8 cellular contexts compared by ENCODE assay signal in genomic region chr9:132877818-132878694, GRCh38. TPM values are rescaled to one million over a fixed set of nuclear protein-coding genes. Genes with fewer than 3 reads are reported as not detected.
DNase-seq lines count a peak whose midpoint lies in the region; ATAC-seq and TF ChIP-seq lines count a peak whose summit lies in the region.

Gene AK8, minus strand, starts transcription at chr9:132878284. Its CDS starts 29 bp downstream, at chr9:132878255.

- H3K4me3 ChIP-seq in lung = peak within 1 kb of the TSS; percentile 84

- in situ Hi-C loops in GM13976 (cut with MboI; ENCODE audit: low sequenced_read_pairs, unreplicated experiment) = no loop called here

- no peaks in the 10 kb centered on the region for H3K27me3 ChIP-seq in lung (ENCODE audit: control insufficient read depth, insufficient read depth)

- ATAC-seq in HG02798 (IDR thresholded peaks at IDR 0.05; ENCODE audit: poor library complexity, unreplicated experiment) (peak; percentile 87), lung (ENCODE audit: insufficient read depth, low FRiP score) (peak; percentile 81), HG03457 (IDR thresholded peaks at IDR 0.05; ENCODE audit: unreplicated experiment) (no peak)

- no peak for TF ChIP-seq CTCF in GM13976 (IDR thresholded peaks at IDR 0.05; ENCODE audit: borderline replicate concordance, control extremely low read depth, extremely low read depth, insufficient read depth, missing control alignments)
- TF ChIP-seq CTCF in lung (IDR thresholded peaks at IDR 0.05; ENCODE audit: control extremely low read depth, extremely low read depth) = no peak

- peak; percentile 97 for DNase-seq in GM13976 (ENCODE audit: low spot score)
- DNase-seq in NCI-H510A (lab: John Stamatoyannopoulos, UW) = peak; percentile 35
- peak; percentile 91 for DNase-seq in activated CD8-positive, alpha-beta memory T cell treated with anti-CD3 and anti-CD28 coated beads for 24 hours
- peak; percentile 64 for DNase-seq in effector CD8-positive, alpha-beta T cell (lab: John Stamatoyannopoulos, UW)
- DNase-seq in lung (ENCODE audit: low spot score) = peak; percentile 67
- DNase-seq in stimulated activated CD4-positive, alpha-beta T cell treated with anti-CD3 and anti-CD28 coated beads, TNF-alpha, amount 100 ng/mL, for 1 hour (ENCODE audit: low read depth in 3 of 3, low spot score in 1 of 3) = peak; percentile 26 to 71 (median 51)

- H3K27ac ChIP-seq in lung (ENCODE audit: low read depth in 1 of 2, low read length in 1 of 2) = peak within 1 kb of the TSS; percentile 76 to 86

- no peaks in the 10 kb centered on the region for H3K9me3 ChIP-seq in lung (ENCODE audit: control insufficient read depth in 2 of 2, insufficient read depth in 1 of 2, low read length in 1 of 2)

- peaks cover 0 to 7% of the 10 kb centered on the region in 2 donors for H3K4me1 ChIP-seq in lung (ENCODE audit: control insufficient read depth in 2 of 2, insufficient read depth in 2 of 2, low read length in 2 of 2)

- 1% methylated on average over 86 to 89 of the region's 89 CpGs for WGBS in lung, 2 donors

- H3K36me3 ChIP-seq in lung (ENCODE audit: control insufficient read depth in 2 of 2, insufficient read depth in 2 of 2, low read length in 2 of 2) = no peaks in the 10 kb centered on the region

RNA-seq across cellular contexts. Expression of gene AK8, which starts in this region (rescaled TPM):
- total RNA-seq in lung = 10 to 100 TPM in 1 of 2 donors, 1 to 10 TPM in 1; 5.1 to 10.6 TPM
- 1 to 10 TPM; 1.9 to 2.4 TPM for polyA plus RNA-seq in lung

Comparison
In these comparisons a context has a peak if more than half of its experiments do, and no peak if none do; other contexts are left out.
1. DNase-seq: peak in every context shown above with its lines; median percentile 97 in GM13976; 91 in activated CD8-positive, alpha-beta memory T cell treated with anti-CD3 and anti-CD28 coated beads for 24 hours; 67 in lung; 64 in effector CD8-positive, alpha-beta T cell; 51 in stimulated activated CD4-positive, alpha-beta T cell treated with anti-CD3 and anti-CD28 coated beads, TNF-alpha, amount 100 ng/mL, for 1 hour; 35 in NCI-H510A.